ENCODE assay signal across 2 cellular contexts in the genomic region with DNA sequence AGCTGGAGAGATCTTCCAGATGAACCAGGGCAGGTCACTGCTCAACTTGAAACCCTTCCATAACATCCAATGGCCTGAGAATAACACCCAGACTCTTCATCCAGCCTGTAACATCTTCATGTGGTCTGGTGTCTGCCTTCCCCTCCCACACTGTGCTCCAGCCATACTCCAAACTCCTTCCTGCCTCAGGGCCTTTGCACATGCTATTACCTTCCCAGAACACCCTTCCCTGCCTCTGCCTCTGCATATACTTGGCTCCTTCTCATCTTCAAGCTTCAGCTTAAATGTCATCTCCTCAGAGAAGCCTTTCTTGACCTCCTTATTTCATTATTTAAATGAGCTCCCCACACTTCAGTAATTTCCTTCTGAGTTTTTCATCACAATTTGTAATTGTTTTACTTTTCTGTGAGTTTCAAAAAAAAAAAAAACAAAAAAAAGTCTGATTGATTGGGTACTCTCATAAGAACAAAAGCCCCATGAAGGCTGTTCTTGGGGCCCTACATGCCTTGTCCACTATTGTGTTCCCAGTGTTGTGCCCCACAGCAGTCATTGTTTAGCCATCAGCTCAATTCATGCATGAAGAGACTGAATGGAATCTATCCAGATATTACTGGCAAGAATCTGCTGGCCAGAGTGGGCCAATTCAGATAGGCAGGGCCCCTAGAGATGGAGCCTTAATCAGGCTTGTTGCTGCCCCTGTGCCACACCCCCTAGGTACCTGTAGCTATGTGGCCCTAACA.
TF ChIP-seq lines count a peak whose summit lies in the region.

No MANE protein-coding gene starts in this region.

TF ChIP-seq in GM23338, 12 proteins besides CTCF, POLR2A, EP300 and RAD21 (continues in another document):
- TF ChIP-seq NANOG (IDR thresholded peaks at IDR 0.05; ENCODE audit: borderline replicate concordance) (no peak), CREB1 (CRISPR knock-in tag; IDR thresholded peaks at IDR 0.05; ENCODE audit: low read depth) (no peak), JUNB (IDR thresholded peaks at IDR 0.05; ENCODE audit: unreplicated experiment) (no peak), ZNF114 (CRISPR knock-in tag; IDR thresholded peaks at IDR 0.05) (no peak), EZH2phosphoT487 (IDR thresholded peaks at IDR 0.05; ENCODE audit: unreplicated experiment) (no peak)
- TF ChIP-seq, protein P1, sequence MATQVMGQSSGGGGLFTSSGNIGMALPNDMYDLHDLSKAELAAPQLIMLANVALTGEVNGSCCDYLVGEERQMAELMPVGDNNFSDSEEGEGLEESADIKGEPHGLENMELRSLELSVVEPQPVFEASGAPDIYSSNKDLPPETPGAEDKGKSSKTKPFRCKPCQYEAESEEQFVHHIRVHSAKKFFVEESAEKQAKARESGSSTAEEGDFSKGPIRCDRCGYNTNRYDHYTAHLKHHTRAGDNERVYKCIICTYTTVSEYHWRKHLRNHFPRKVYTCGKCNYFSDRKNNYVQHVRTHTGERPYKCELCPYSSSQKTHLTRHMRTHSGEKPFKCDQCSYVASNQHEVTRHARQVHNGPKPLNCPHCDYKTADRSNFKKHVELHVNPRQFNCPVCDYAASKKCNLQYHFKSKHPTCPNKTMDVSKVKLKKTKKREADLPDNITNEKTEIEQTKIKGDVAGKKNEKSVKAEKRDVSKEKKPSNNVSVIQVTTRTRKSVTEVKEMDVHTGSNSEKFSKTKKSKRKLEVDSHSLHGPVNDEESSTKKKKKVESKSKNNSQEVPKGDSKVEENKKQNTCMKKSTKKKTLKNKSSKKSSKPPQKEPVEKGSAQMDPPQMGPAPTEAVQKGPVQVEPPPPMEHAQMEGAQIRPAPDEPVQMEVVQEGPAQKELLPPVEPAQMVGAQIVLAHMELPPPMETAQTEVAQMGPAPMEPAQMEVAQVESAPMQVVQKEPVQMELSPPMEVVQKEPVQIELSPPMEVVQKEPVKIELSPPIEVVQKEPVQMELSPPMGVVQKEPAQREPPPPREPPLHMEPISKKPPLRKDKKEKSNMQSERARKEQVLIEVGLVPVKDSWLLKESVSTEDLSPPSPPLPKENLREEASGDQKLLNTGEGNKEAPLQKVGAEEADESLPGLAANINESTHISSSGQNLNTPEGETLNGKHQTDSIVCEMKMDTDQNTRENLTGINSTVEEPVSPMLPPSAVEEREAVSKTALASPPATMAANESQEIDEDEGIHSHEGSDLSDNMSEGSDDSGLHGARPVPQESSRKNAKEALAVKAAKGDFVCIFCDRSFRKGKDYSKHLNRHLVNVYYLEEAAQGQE (IDR thresholded peaks at IDR 0.05; ENCODE audit: unreplicated experiment) = no peak
- TF ChIP-seq, protein P2, sequence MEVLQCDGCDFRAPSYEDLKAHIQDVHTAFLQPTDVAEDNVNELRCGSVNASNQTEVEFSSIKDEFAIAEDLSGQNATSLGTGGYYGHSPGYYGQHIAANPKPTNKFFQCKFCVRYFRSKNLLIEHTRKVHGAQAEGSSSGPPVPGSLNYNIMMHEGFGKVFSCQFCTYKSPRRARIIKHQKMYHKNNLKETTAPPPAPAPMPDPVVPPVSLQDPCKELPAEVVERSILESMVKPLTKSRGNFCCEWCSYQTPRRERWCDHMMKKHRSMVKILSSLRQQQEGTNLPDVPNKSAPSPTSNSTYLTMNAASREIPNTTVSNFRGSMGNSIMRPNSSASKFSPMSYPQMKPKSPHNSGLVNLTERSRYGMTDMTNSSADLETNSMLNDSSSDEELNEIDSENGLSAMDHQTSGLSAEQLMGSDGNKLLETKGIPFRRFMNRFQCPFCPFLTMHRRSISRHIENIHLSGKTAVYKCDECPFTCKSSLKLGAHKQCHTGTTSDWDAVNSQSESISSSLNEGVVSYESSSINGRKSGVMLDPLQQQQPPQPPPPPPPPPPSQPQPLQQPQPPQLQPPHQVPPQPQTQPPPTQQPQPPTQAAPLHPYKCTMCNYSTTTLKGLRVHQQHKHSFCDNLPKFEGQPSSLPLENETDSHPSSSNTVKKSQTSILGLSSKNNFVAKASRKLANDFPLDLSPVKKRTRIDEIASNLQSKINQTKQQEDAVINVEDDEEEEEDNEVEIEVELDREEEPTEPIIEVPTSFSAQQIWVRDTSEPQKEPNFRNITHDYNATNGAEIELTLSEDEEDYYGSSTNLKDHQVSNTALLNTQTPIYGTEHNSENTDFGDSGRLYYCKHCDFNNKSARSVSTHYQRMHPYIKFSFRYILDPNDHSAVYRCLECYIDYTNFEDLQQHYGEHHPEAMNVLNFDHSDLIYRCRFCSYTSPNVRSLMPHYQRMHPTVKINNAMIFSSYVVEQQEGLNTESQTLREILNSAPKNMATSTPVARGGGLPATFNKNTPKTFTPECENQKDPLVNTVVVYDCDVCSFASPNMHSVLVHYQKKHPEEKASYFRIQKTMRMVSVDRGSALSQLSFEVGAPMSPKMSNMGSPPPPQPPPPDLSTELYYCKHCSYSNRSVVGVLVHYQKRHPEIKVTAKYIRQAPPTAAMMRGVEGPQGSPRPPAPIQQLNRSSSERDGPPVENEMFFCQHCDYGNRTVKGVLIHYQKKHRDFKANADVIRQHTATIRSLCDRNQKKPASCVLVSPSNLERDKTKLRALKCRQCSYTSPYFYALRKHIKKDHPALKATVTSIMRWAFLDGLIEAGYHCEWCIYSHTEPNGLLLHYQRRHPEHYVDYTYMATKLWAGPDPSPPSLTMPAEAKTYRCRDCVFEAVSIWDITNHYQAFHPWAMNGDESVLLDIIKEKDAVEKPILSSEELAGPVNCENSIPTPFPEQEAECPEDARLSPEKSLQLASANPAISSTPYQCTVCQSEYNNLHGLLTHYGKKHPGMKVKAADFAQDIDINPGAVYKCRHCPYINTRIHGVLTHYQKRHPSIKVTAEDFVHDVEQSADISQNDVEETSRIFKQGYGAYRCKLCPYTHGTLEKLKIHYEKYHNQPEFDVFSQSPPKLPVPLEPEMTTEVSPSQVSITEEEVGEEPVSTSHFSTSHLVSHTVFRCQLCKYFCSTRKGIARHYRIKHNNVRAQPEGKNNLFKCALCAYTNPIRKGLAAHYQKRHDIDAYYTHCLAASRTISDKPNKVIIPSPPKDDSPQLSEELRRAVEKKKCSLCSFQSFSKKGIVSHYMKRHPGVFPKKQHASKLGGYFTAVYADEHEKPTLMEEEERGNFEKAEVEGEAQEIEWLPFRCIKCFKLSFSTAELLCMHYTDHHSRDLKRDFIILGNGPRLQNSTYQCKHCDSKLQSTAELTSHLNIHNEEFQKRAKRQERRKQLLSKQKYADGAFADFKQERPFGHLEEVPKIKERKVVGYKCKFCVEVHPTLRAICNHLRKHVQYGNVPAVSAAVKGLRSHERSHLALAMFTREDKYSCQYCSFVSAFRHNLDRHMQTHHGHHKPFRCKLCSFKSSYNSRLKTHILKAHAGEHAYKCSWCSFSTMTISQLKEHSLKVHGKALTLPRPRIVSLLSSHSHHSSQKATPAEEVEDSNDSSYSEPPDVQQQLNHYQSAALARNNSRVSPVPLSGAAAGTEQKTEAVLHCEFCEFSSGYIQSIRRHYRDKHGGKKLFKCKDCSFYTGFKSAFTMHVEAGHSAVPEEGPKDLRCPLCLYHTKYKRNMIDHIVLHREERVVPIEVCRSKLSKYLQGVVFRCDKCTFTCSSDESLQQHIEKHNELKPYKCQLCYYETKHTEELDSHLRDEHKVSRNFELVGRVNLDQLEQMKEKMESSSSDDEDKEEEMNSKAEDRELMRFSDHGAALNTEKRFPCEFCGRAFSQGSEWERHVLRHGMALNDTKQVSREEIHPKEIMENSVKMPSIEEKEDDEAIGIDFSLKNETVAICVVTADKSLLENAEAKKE (CRISPR knock-in tag; IDR thresholded peaks at IDR 0.05) = no peak
- TF ChIP-seq, protein P3, sequence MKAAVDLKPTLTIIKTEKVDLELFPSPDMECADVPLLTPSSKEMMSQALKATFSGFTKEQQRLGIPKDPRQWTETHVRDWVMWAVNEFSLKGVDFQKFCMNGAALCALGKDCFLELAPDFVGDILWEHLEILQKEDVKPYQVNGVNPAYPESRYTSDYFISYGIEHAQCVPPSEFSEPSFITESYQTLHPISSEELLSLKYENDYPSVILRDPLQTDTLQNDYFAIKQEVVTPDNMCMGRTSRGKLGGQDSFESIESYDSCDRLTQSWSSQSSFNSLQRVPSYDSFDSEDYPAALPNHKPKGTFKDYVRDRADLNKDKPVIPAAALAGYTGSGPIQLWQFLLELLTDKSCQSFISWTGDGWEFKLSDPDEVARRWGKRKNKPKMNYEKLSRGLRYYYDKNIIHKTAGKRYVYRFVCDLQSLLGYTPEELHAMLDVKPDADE (IDR thresholded peaks at IDR 0.05) = no peak

TF ChIP-seq in H1, 55 proteins besides CTCF, POLR2A, EP300 and RAD21:
- TF ChIP-seq KDM1A (IDR thresholded peaks at IDR 0.05; ENCODE audit: borderline replicate concordance, low read length) = peak; percentile 89
- TF ChIP-seq, protein P4, sequence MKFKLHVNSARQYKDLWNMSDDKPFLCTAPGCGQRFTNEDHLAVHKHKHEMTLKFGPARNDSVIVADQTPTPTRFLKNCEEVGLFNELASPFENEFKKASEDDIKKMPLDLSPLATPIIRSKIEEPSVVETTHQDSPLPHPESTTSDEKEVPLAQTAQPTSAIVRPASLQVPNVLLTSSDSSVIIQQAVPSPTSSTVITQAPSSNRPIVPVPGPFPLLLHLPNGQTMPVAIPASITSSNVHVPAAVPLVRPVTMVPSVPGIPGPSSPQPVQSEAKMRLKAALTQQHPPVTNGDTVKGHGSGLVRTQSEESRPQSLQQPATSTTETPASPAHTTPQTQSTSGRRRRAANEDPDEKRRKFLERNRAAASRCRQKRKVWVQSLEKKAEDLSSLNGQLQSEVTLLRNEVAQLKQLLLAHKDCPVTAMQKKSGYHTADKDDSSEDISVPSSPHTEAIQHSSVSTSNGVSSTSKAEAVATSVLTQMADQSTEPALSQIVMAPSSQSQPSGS (IDR thresholded peaks at IDR 0.05; ENCODE audit: low read length) = no peak
TF ChIP-seq in H1: peak in this region for 1.
